Comparison of ENCODE assay signal across 11 cellular contexts in genomic region chr17:39618956-39619785, GRCh38. TPM values are rescaled to one million over a fixed set of nuclear protein-coding genes. Genes with fewer than 3 reads are reported as not detected.
DNase-seq lines count a peak whose midpoint lies in the region; ATAC-seq and TF ChIP-seq lines count a peak whose summit lies in the region.
"Had no signal": no experiment of that assay in that cellular context is flagged by ENCODE, and none has a peak within 500 bp of the region (broad histone marks: within the 10 kb centered on the region; RNA-seq: fewer than 3 reads in every experiment).

No MANE protein-coding gene starts in this region.

- CTCF ChIA-PET in CD8-positive, alpha-beta T cell (lab: Charles Lee) = interaction anchor here (1.0 to 12.9 kb wide), 10 partner anchors 9 to 361 kb away, joined by 3 to 263 read pairs (median 68); partner anchors contain the start of genes MIEN1, PGAP3, PNMT and STARD3
- CTCF ChIA-PET in WTC11 (lab: Charles Lee) = interaction anchor here (0.6 to 23.6 kb wide), 22 partner anchors 7 to 1226 kb away, joined by 3 to 876 read pairs (median 4); partner anchors contain the start of genes MED1, NEUROD2, PNMT and STARD3
- CTCF ChIA-PET in naive thymus-derived CD4-positive, alpha-beta T cell (lab: Charles Lee) = interaction anchor here (0.7 to 8.9 kb wide), 6 partner anchors 9 to 321 kb away, joined by 3 to 104 read pairs (median 4); partner anchors contain the start of genes PNMT and STARD3
- CTCF ChIA-PET in activated CD8-positive, alpha-beta memory T cell treated with anti-CD3 and anti-CD28 coated beads, Interleukin-2, amount 10 ng/mL, durations not matched to agents 7 days and 5 days (lab: Charles Lee) = interaction anchor here (0.7 to 17.8 kb wide), 9 partner anchors 15 to 151 kb away, joined by 3 to 307 read pairs (median 7); partner anchors contain the start of genes MIEN1, PGAP3, PNMT and STARD3

- no peaks in the 10 kb centered on the region for H3K27me3 ChIP-seq in CD8-positive, alpha-beta T cell (ENCODE audit: insufficient read depth, low read length)
- H3K27me3 ChIP-seq in naive thymus-derived CD4-positive, alpha-beta T cell (ENCODE audit: control insufficient read depth in 2 of 2, insufficient read depth in 2 of 2, low read length in 2 of 2) = peaks cover 0 to 4% of the 10 kb centered on the region in 2 donors

- no peak for ATAC-seq in CD8-positive, alpha-beta T cell
- ATAC-seq in WTC11 (no peak), HG03095 (IDR thresholded peaks at IDR 0.05; ENCODE audit: unreplicated experiment) (no peak)
- no peak for ATAC-seq in naive thymus-derived CD4-positive, alpha-beta T cell
- ATAC-seq in activated CD8-positive, alpha-beta memory T cell treated with anti-CD3 and anti-CD28 coated beads, Interleukin-2, amount 10 ng/mL, durations not matched to agents 7 days and 5 days = no peak

- no peak for TF ChIP-seq CTCF in CD8-positive, alpha-beta T cell (IDR thresholded peaks at IDR 0.05)
- no peak for TF ChIP-seq CTCF in WTC11 (IDR thresholded peaks at IDR 0.05)

- H3K36me3 Mint-ChIP-seq in CD8-positive, alpha-beta T cell = no peaks in the 10 kb centered on the region
- no peaks in the 10 kb centered on the region for H3K36me3 Mint-ChIP-seq in WTC11
- H3K36me3 Mint-ChIP-seq in naive thymus-derived CD4-positive, alpha-beta T cell = peaks cover 0 to 1% (median 0%) of the 10 kb centered on the region in 5 donors
- no peaks in the 10 kb centered on the region for H3K36me3 Mint-ChIP-seq in activated T-cell treated with anti-CD3 and anti-CD28 coated beads, Interleukin-2, amount 50 U/mL, for 24 hours (ENCODE audit: low read depth)
- H3K36me3 Mint-ChIP-seq in activated CD8-positive, alpha-beta memory T cell treated with anti-CD3 and anti-CD28 coated beads, Interleukin-2, amount 10 ng/mL, durations not matched to agents 7 days and 5 days = no peaks in the 10 kb centered on the region

- POLR2A ChIA-PET in CD8-positive, alpha-beta T cell (lab: Charles Lee) = interaction anchor here (1.1 to 1.6 kb wide), 3 partner anchors 49 to 305 kb away, joined by 3 to 8 read pairs (median 5); partner anchors contain the start of gene PNMT
- POLR2A ChIA-PET in WTC11 (lab: Charles Lee) = interaction anchor here (0.8 kb wide), 1 partner anchor 72 kb away, joined by 3 read pairs; no protein-coding TSS in a partner anchor
- POLR2A ChIA-PET in naive thymus-derived CD4-positive, alpha-beta T cell (lab: Charles Lee) = interaction anchor here (0.7 to 2.1 kb wide), 5 partner anchors 49 to 307 kb away, joined by 3 to 6 read pairs (median 4); partner anchors contain the start of genes IKZF3 and PNMT

- no peak overlapping the region for H3K27ac Mint-ChIP-seq in CD8-positive, alpha-beta T cell
- H3K27ac Mint-ChIP-seq in WTC11 = no peak overlapping the region
- H3K27ac Mint-ChIP-seq in naive thymus-derived CD4-positive, alpha-beta T cell = peak overlapping the region in 2 of 9 donors; percentile 38 to 41
- no peak overlapping the region for H3K27ac Mint-ChIP-seq in activated T-cell treated with anti-CD3 and anti-CD28 coated beads, Interleukin-2, amount 50 U/mL, for 24 hours
- H3K27ac Mint-ChIP-seq in activated CD8-positive, alpha-beta memory T cell treated with anti-CD3 and anti-CD28 coated beads, Interleukin-2, amount 10 ng/mL, durations not matched to agents 7 days and 5 days = no peak overlapping the region

- intact Hi-C loops in CD8-positive, alpha-beta T cell (cut with DNase I, micrococcal nuclease) = loop anchor here in 1 of 2 experiments (1.0 kb wide), 2 partner anchors 18 to 35 kb away; partner anchors contain the start of gene STARD3
- intact Hi-C loops in naive thymus-derived CD4-positive, alpha-beta T cell (cut with micrococcal nuclease) = loop anchor here in 1 of 2 donors (1.0 kb wide), 3 partner anchors 111 to 361 kb away; partner anchors contain the start of genes IKZF3, MIEN1 and PSMD3

- H3K4me3 Mint-ChIP-seq in CD8-positive, alpha-beta T cell = peak overlapping the region; percentile 84
- H3K4me3 Mint-ChIP-seq in WTC11 = peak overlapping the region; percentile 79; the same call in 1 of the 2 replicates
- H3K4me3 Mint-ChIP-seq in naive thymus-derived CD4-positive, alpha-beta T cell = peak overlapping the region in 8 of 10 donors; percentile 23 to 87 (median 66)
- H3K4me3 Mint-ChIP-seq in activated T-cell treated with anti-CD3 and anti-CD28 coated beads, Interleukin-2, amount 50 U/mL, for 24 hours = no peak overlapping the region
- H3K4me3 Mint-ChIP-seq in activated CD8-positive, alpha-beta memory T cell treated with anti-CD3 and anti-CD28 coated beads, Interleukin-2, amount 10 ng/mL, durations not matched to agents 7 days and 5 days = no peak overlapping the region

- peaks cover 17% of the 10 kb centered on the region for H3K4me1 Mint-ChIP-seq in CD8-positive, alpha-beta T cell (ENCODE audit: low read depth)
- H3K4me1 Mint-ChIP-seq in WTC11 = peaks cover 12% of the 10 kb centered on the region
- peaks cover 5 to 32% (median 17%) of the 10 kb centered on the region in 7 donors for H3K4me1 Mint-ChIP-seq in naive thymus-derived CD4-positive, alpha-beta T cell
- H3K4me1 Mint-ChIP-seq in activated T-cell treated with anti-CD3 and anti-CD28 coated beads, Interleukin-2, amount 50 U/mL, for 24 hours (ENCODE audit: low read depth) = peaks cover 32% of the 10 kb centered on the region
- peaks cover 23% of the 10 kb centered on the region for H3K4me1 Mint-ChIP-seq in activated CD8-positive, alpha-beta memory T cell treated with anti-CD3 and anti-CD28 coated beads, Interleukin-2, amount 10 ng/mL, durations not matched to agents 7 days and 5 days

- no peaks in the 10 kb centered on the region for H3K9me3 Mint-ChIP-seq in CD8-positive, alpha-beta T cell
- H3K9me3 Mint-ChIP-seq in WTC11 = no peaks in the 10 kb centered on the region
- no peaks in the 10 kb centered on the region for H3K9me3 Mint-ChIP-seq in naive thymus-derived CD4-positive, alpha-beta T cell
- H3K9me3 Mint-ChIP-seq in activated T-cell treated with anti-CD3 and anti-CD28 coated beads, Interleukin-2, amount 50 U/mL, for 24 hours = no peaks in the 10 kb centered on the region
- H3K9me3 Mint-ChIP-seq in activated CD8-positive, alpha-beta memory T cell treated with anti-CD3 and anti-CD28 coated beads, Interleukin-2, amount 10 ng/mL, durations not matched to agents 7 days and 5 days (ENCODE audit: low read depth) = no peaks in the 10 kb centered on the region

- H3K4me1 ChIP-seq in CD8-positive, alpha-beta T cell (ENCODE audit: insufficient read depth, low read length) = peaks cover 27% of the 10 kb centered on the region
- H3K4me1 ChIP-seq in naive thymus-derived CD4-positive, alpha-beta T cell (ENCODE audit: control insufficient read depth in 2 of 2, insufficient read depth in 2 of 2, low read length in 2 of 2) = peaks cover 12 to 20% of the 10 kb centered on the region in 2 donors

- no peaks in the 10 kb centered on the region for H3K9me3 ChIP-seq in CD8-positive, alpha-beta T cell (ENCODE audit: low read length)
- no peaks in the 10 kb centered on the region for H3K9me3 ChIP-seq in KOPT-K1 (ENCODE audit: insufficient read depth, low read length, poor library complexity, severe bottlenecking)
- no peaks in the 10 kb centered on the region for H3K9me3 ChIP-seq in naive thymus-derived CD4-positive, alpha-beta T cell (ENCODE audit: control insufficient read depth in 2 of 3, low read length in 3 of 3)

- DNase-seq in CD8-positive, alpha-beta T cell = no peak
- no peak for DNase-seq in WTC11 (ENCODE audit: low spot score)
- DNase-seq in naive thymus-derived CD4-positive, alpha-beta T cell = no peak
- no peak for DNase-seq in NCI-H2029 (lab: John Stamatoyannopoulos, UW)
- DNase-seq in activated T-cell treated with anti-CD3 and anti-CD28 coated beads, Interleukin-2, amount 50 U/mL, for 24 hours = no peak
- no peak for DNase-seq in activated CD8-positive, alpha-beta memory T cell treated with anti-CD3 and anti-CD28 coated beads, Interleukin-2, amount 10 ng/mL, durations not matched to agents 7 days and 5 days
- DNase-seq: erythroblast, NCI-H510A had no signal

- peaks cover 5% of the 10 kb centered on the region for H3K27me3 Mint-ChIP-seq in CD8-positive, alpha-beta T cell (ENCODE audit: low read depth)
- H3K27me3 Mint-ChIP-seq in WTC11 (ENCODE audit: low read depth) = peaks cover 82% of the 10 kb centered on the region
- H3K27me3 Mint-ChIP-seq in naive thymus-derived CD4-positive, alpha-beta T cell = peaks cover 0 to 69% (median 0%) of the 10 kb centered on the region in 5 donors
- peaks cover 21% of the 10 kb centered on the region for H3K27me3 Mint-ChIP-seq in activated T-cell treated with anti-CD3 and anti-CD28 coated beads, Interleukin-2, amount 50 U/mL, for 24 hours
- peaks cover 49% of the 10 kb centered on the region for H3K27me3 Mint-ChIP-seq in activated CD8-positive, alpha-beta memory T cell treated with anti-CD3 and anti-CD28 coated beads, Interleukin-2, amount 10 ng/mL, durations not matched to agents 7 days and 5 days

- no peak overlapping the region for H3K27ac ChIP-seq in CD8-positive, alpha-beta T cell (ENCODE audit: low read depth, low read length)
- H3K27ac ChIP-seq in KOPT-K1 (ENCODE audit: low read depth, low read length, poor library complexity, severe bottlenecking) = peak overlapping the region; percentile 8
- no peak overlapping the region for H3K27ac ChIP-seq in naive thymus-derived CD4-positive, alpha-beta T cell (ENCODE audit: low read depth, low read length)

- no peaks in the 10 kb centered on the region for H3K36me3 ChIP-seq in CD8-positive, alpha-beta T cell (ENCODE audit: insufficient read depth, low read length)
- no peaks in the 10 kb centered on the region for H3K36me3 ChIP-seq in KOPT-K1 (ENCODE audit: insufficient read depth, low read length)
- H3K36me3 ChIP-seq in naive thymus-derived CD4-positive, alpha-beta T cell (ENCODE audit: control insufficient read depth in 2 of 3, insufficient read depth in 3 of 3, low read length in 3 of 3) = no peaks in the 10 kb centered on the region

- no peak overlapping the region for H3K4me3 ChIP-seq in CD8-positive, alpha-beta T cell (ENCODE audit: low read depth, low read length)
- peak overlapping the region; percentile 52 for H3K4me3 ChIP-seq in naive thymus-derived CD4-positive, alpha-beta T cell (ENCODE audit: low read length)

RNA-seq across cellular contexts. Expression of gene PPP1R1B, which starts 7.6 kb away (rescaled TPM):
- total RNA-seq in CD8-positive, alpha-beta T cell = not detected
- total RNA-seq in WTC11 (2021) = 15.0 to 20.5 TPM (median 15.2 TPM) in 3 replicates
- total RNA-seq in naive thymus-derived CD4-positive, alpha-beta T cell = not detected
- not detected for polyA plus RNA-seq in naive thymus-derived CD4-positive, alpha-beta T cell
- not detected for total RNA-seq in activated CD8-positive, alpha-beta memory T cell treated with anti-CD3 and anti-CD28 coated beads, Interleukin-2, amount 10 ng/mL, durations not matched to agents 7 days and 5 days

RNA-seq across cellular contexts. Expression of gene NEUROD2, which starts 11.5 kb away (rescaled TPM):
- not detected for total RNA-seq in CD8-positive, alpha-beta T cell
- total RNA-seq in WTC11 (2021) = not detected in 3 replicates
- total RNA-seq in naive thymus-derived CD4-positive, alpha-beta T cell = not detected
- not detected for polyA plus RNA-seq in naive thymus-derived CD4-positive, alpha-beta T cell
- not detected for total RNA-seq in activated CD8-positive, alpha-beta memory T cell treated with anti-CD3 and anti-CD28 coated beads, Interleukin-2, amount 10 ng/mL, durations not matched to agents 7 days and 5 days
- total RNA-seq: subcutaneous adipose tissue had no signal

RNA-seq across cellular contexts. Expression of gene STARD3, which starts 17.8 kb away (rescaled TPM):
- 100 to 1,000 TPM; 102 to 118 TPM for total RNA-seq in CD8-positive, alpha-beta T cell
- total RNA-seq in WTC11 (2021) = 64.9 to 75.3 TPM (median 65.4 TPM) in 3 replicates
- 100 to 1,000 TPM in 2 of 5 experiments, 10 to 100 TPM in 3; 69.8 to 143 (median 99.3) TPM for total RNA-seq in naive thymus-derived CD4-positive, alpha-beta T cell
- polyA plus RNA-seq in naive thymus-derived CD4-positive, alpha-beta T cell = 10 to 100 TPM; 46.7 to 56.9 TPM
- total RNA-seq in activated CD8-positive, alpha-beta memory T cell treated with anti-CD3 and anti-CD28 coated beads, Interleukin-2, amount 10 ng/mL, durations not matched to agents 7 days and 5 days = 10 to 100 TPM; 70.5 to 75.7 TPM

RNA-seq across cellular contexts. Expression of gene TCAP, which starts 46.0 kb away (rescaled TPM):
- total RNA-seq in CD8-positive, alpha-beta T cell = 1 to 10 TPM; 4.2 to 5.2 TPM
- 2.5 to 2.9 TPM (median 2.8 TPM) in 3 replicates for total RNA-seq in WTC11 (2021)
- total RNA-seq in naive thymus-derived CD4-positive, alpha-beta T cell = 10 to 100 TPM in 1 of 5 experiments, 1 to 10 TPM in 4; 1.7 to 10.5 (median 4.6) TPM
- under 1 TPM in 1 of 2 donors, not detected in 1; 0.12 TPM for polyA plus RNA-seq in naive thymus-derived CD4-positive, alpha-beta T cell
- 1 to 10 TPM; 1.1 to 1.3 TPM for total RNA-seq in activated CD8-positive, alpha-beta memory T cell treated with anti-CD3 and anti-CD28 coated beads, Interleukin-2, amount 10 ng/mL, durations not matched to agents 7 days and 5 days

RNA-seq across cellular contexts. Expression of gene PNMT, which starts 49.1 kb away (rescaled TPM):
- total RNA-seq in CD8-positive, alpha-beta T cell = under 1 TPM in 1 of 2 experiments, not detected in 1; 0.43 TPM
- total RNA-seq in WTC11 (2021) = 2.4 to 3.1 TPM (median 2.7 TPM) in 3 replicates
- total RNA-seq in naive thymus-derived CD4-positive, alpha-beta T cell = under 1 TPM in 4 of 5 experiments, not detected in 1; 0.42 to 0.89 (median 0.50) TPM
- under 1 TPM; 0.36 to 0.48 TPM for polyA plus RNA-seq in naive thymus-derived CD4-positive, alpha-beta T cell
- total RNA-seq in activated CD8-positive, alpha-beta memory T cell treated with anti-CD3 and anti-CD28 coated beads, Interleukin-2, amount 10 ng/mL, durations not matched to agents 7 days and 5 days = not detected

Comparison
In these comparisons a context has a peak if more than half of its experiments do, and no peak if none do; other contexts are left out.
1. H3K4me3 Mint-ChIP-seq: peak in CD8-positive, alpha-beta T cell (single experiment), WTC11 (single experiment) and naive thymus-derived CD4-positive, alpha-beta T cell (8 of 10); none in activated T-cell treated with anti-CD3 and anti-CD28 coated beads, Interleukin-2, amount 50 U/mL, for 24 hours (single experiment) and activated CD8-positive, alpha-beta memory T cell treated with anti-CD3 and anti-CD28 coated beads, Interleukin-2, amount 10 ng/mL, durations not matched to agents 7 days and 5 days (single experiment).
2. RNA of gene PPP1R1B, which starts 7.6 kb away (total RNA-seq): 15.0 to 20.5 TPM in WTC11; not detected in CD8-positive, alpha-beta T cell, not detected in naive thymus-derived CD4-positive, alpha-beta T cell and not detected in activated CD8-positive, alpha-beta memory T cell treated with anti-CD3 and anti-CD28 coated beads, Interleukin-2, amount 10 ng/mL, durations not matched to agents 7 days and 5 days; every median in the first group is over 10 times any median in the second.